8 cellular contexts compared by ENCODE assay signal in genomic region chr18:48928787-48929186, GRCh38. TPM values are rescaled to one million over a fixed set of nuclear protein-coding genes. Genes with fewer than 3 reads are reported as not detected.
DNase-seq lines count a peak whose midpoint lies in the region; ATAC-seq and TF ChIP-seq lines count a peak whose summit lies in the region.

No MANE protein-coding gene starts in this region.

- DNase-seq in NCI-H2029 (lab: John Stamatoyannopoulos, UW) (peak; percentile 80), dedifferentiated amniotic fluid mesenchymal stem cell (ENCODE audit: extremely low spot score) (peak; percentile 60), mucosa of gallbladder (ENCODE audit: low spot score) (peak; percentile 56), RKO (ENCODE audit: low spot score) (no peak)
- peak; percentile 71 for DNase-seq in activated CD4-positive, alpha-beta T cell treated with anti-CD3 and anti-CD28 coated beads for 4 hours

- peak overlapping the region; percentile 51 to 58 for H3K4me3 ChIP-seq in stomach smooth muscle (ENCODE audit: low read length in 2 of 2)

- no peaks in the 10 kb centered on the region for H3K9me3 ChIP-seq in stomach smooth muscle (ENCODE audit: control insufficient read depth in 2 of 2, low read length in 2 of 2)

- H3K36me3 ChIP-seq in stomach smooth muscle (ENCODE audit: control insufficient read depth in 2 of 2, insufficient read depth in 2 of 2, low read length in 2 of 2): no peaks in the 10 kb centered on the region

- H3K27ac ChIP-seq in stomach smooth muscle (ENCODE audit: low read length): peak overlapping the region; percentile 74

- peaks cover 92% of the 10 kb centered on the region for H3K4me1 ChIP-seq in stomach smooth muscle (ENCODE audit: control insufficient read depth, insufficient read depth, low read length)

- H3K27me3 ChIP-seq in stomach smooth muscle (ENCODE audit: control insufficient read depth in 1 of 2, insufficient read depth in 2 of 2, low read length in 2 of 2): no peaks in the 10 kb centered on the region

- ATAC-seq in HG02678 (IDR thresholded peaks at IDR 0.05; ENCODE audit: unreplicated experiment): peak; percentile 87

- TF ChIP-seq POLR2A in GM15510 (IDR thresholded peaks at IDR 0.05; ENCODE audit: borderline replicate concordance, extremely low read depth, insufficient read length): peak; percentile 41

- peak overlapping the region in 1 of 2 donors; percentile 59 for H3K9ac ChIP-seq in stomach smooth muscle (ENCODE audit: low read length in 2 of 2)

RNA-seq across cellular contexts. Expression of gene SMAD7, which starts 22.0 kb away (rescaled TPM):
- total RNA-seq in mucosa of gallbladder: 20.0 TPM
